ENCODE assay signal across 16 cellular contexts in genomic region chr3:195097331-195098255, GRCh38.
DNase-seq lines count a peak whose midpoint lies in the region; ATAC-seq and TF ChIP-seq lines count a peak whose summit lies in the region.
"Had no signal": no experiment of that assay in that cellular context is flagged by ENCODE, and none has a peak within 500 bp of the region (broad histone marks: within the 10 kb centered on the region; RNA-seq: fewer than 3 reads in every experiment).

No MANE protein-coding gene starts in this region.

- H3K36me3 Mint-ChIP-seq in glutamatergic neuron (ENCODE audit: unreplicated experiment): no peaks in the 10 kb centered on the region
- H3K36me3 Mint-ChIP-seq: CD4-positive, CD25-positive, alpha-beta regulatory T cell had no signal

- H4K12ac ChIP-seq in trophoblast cell (ENCODE audit: low read depth, low read length): no peak overlapping the region

- CTCF ChIA-PET in RWPE1 (lab: Yijun Ruan, JAX): interaction anchor here (1.1 kb wide), 1 partner anchor 153 kb away, joined by 3 read pairs; no protein-coding TSS in a partner anchor

- no peak overlapping the region for H3K14ac ChIP-seq in trophoblast cell (ENCODE audit: low read length)

- no peak overlapping the region for H3K9ac ChIP-seq in trophoblast cell (ENCODE audit: low read length)

- no peaks in the 10 kb centered on the region for H3K79me1 ChIP-seq in trophoblast cell (ENCODE audit: low read length)

- no peak overlapping the region for H3K27ac Mint-ChIP-seq in glutamatergic neuron (ENCODE audit: unreplicated experiment)
- H3K27ac Mint-ChIP-seq: activated CD4-positive, alpha-beta T cell treated with anti-CD3 and anti-CD28 coated beads, Interleukin-2, amount 10 ng/mL, durations not matched to agents 7 days and 5 days; T-cell had no signal

- peak overlapping the region; percentile 36 for H4K91ac ChIP-seq in trophoblast cell (ENCODE audit: low read depth, low read length)

- H3K4ac ChIP-seq in trophoblast cell (ENCODE audit: low read depth, low read length): no peak overlapping the region

- no peak overlapping the region for H3K4me3 Mint-ChIP-seq in glutamatergic neuron (ENCODE audit: unreplicated experiment)
- H3K4me3 Mint-ChIP-seq: activated CD4-positive, alpha-beta T cell treated with anti-CD3 and anti-CD28 coated beads, Interleukin-2, amount 10 ng/mL, durations not matched to agents 7 days and 5 days; CD4-positive, CD25-positive, alpha-beta regulatory T cell; T-cell had no signal

- peak overlapping the region; percentile 47 for H2BK12ac ChIP-seq in trophoblast cell (ENCODE audit: low read length)

- H3K27me3 ChIP-seq in trophoblast cell (ENCODE audit: insufficient read depth, low read length): no peaks in the 10 kb centered on the region

- no peaks in the 10 kb centered on the region for H3K36me3 ChIP-seq in trophoblast cell (ENCODE audit: control insufficient read depth in 1 of 2, insufficient read depth in 2 of 2, low read length in 2 of 2)

- peaks cover 0 to 13% of the 10 kb centered on the region in 2 experiments for H3K4me1 ChIP-seq in trophoblast cell (ENCODE audit: control insufficient read depth in 1 of 2, insufficient read depth in 2 of 2, low read length in 2 of 2)

- H3K4me1 Mint-ChIP-seq in glutamatergic neuron (ENCODE audit: low read depth, unreplicated experiment): peaks cover 52% of the 10 kb centered on the region

- no peak overlapping the region for H3K4me3 ChIP-seq in trophoblast cell (ENCODE audit: low read depth, low read length)

- no peak for ATAC-seq in GM21619 (IDR thresholded peaks at IDR 0.05; ENCODE audit: unreplicated experiment)
- ATAC-seq: HCT116, PC-3, T-cell had no signal

- no peak overlapping the region for H3K4me2 ChIP-seq in trophoblast cell (ENCODE audit: low read length)

- H3K9me3 ChIP-seq in trophoblast cell (ENCODE audit: insufficient read depth, low read depth, low read length): peaks cover 3% of the 10 kb centered on the region

- no peak overlapping the region for H2BK5ac ChIP-seq in trophoblast cell (ENCODE audit: low read depth, low read length, poor library complexity)

- peaks cover 12% of the 10 kb centered on the region for H3K9me3 Mint-ChIP-seq in glutamatergic neuron (ENCODE audit: unreplicated experiment)
- H3K9me3 Mint-ChIP-seq: activated CD4-positive, alpha-beta T cell treated with anti-CD3 and anti-CD28 coated beads, Interleukin-2, amount 10 ng/mL, durations not matched to agents 7 days and 5 days; T-cell had no signal

- peaks cover 7% of the 10 kb centered on the region for H3K27me3 Mint-ChIP-seq in glutamatergic neuron (ENCODE audit: unreplicated experiment)
- H3K27me3 Mint-ChIP-seq: activated CD4-positive, alpha-beta T cell treated with anti-CD3 and anti-CD28 coated beads, Interleukin-2, amount 10 ng/mL, durations not matched to agents 7 days and 5 days; CD4-positive, CD25-positive, alpha-beta regulatory T cell; T-cell had no signal

- H3K79me2 ChIP-seq in trophoblast cell (ENCODE audit: control insufficient read depth, insufficient read depth, low read length, poor library complexity): no peaks in the 10 kb centered on the region

- peak overlapping the region; percentile 20 for H3K18ac ChIP-seq in trophoblast cell (ENCODE audit: low read length)

- H3K27ac ChIP-seq in RWPE1: peak overlapping the region; percentile 83
- no peak overlapping the region for H3K27ac ChIP-seq in trophoblast cell (ENCODE audit: low read depth, low read length)

- H2AK5ac ChIP-seq in trophoblast cell (ENCODE audit: low read length): peak overlapping the region; percentile 36

- H2AFZ ChIP-seq in trophoblast cell (ENCODE audit: insufficient read depth, low read length, poor library complexity): no peak overlapping the region

- WGBS in trophoblast cell (ENCODE audit: extremely low coverage, insufficient coverage, insufficient read length): no CpG with 5 or more reads among the region's 22 CpGs

- no peak overlapping the region for H2BK120ac ChIP-seq in trophoblast cell (ENCODE audit: insufficient read depth, low read length, poor library complexity)

- H3K23ac ChIP-seq in trophoblast cell (ENCODE audit: low read length): no peak overlapping the region

- DNase-seq in GDM1 (lab: John Stamatoyannopoulos, UW) (peak; percentile 12), RWPE1 (ENCODE audit: low spot score) (peak; percentile 34), glutamatergic neuron (peak; percentile 10), trophoblast cell (no peak), NCI-H1417 (lab: John Stamatoyannopoulos, UW) (no peak), DMS 273 (lab: John Stamatoyannopoulos, UW; ENCODE audit: unreplicated experiment) (no peak), NCI-H1930 (lab: John Stamatoyannopoulos, UW) (no peak)
- DNase-seq: activated CD4-positive, alpha-beta T cell treated with anti-CD3 and anti-CD28 coated beads, Interleukin-2, amount 10 ng/mL, durations not matched to agents 7 days and 5 days; effector CD8-positive, alpha-beta T cell; islet precursor cell; NCI-H2227 treated with DMSO at 0.1 percent for 48 hours; PC-3; T-cell had no signal

- H4K8ac ChIP-seq in trophoblast cell (ENCODE audit: low read depth, low read length): peak overlapping the region; percentile 20

- TF ChIP-seq CTCF in RWPE1 (conservative IDR thresholded peaks at IDR 0.05; ENCODE audit: low read depth) (no peak), glutamatergic neuron (IDR thresholded peaks at IDR 0.05; ENCODE audit: partially characterized antibody, unreplicated experiment) (no peak)

- POLR2A ChIA-PET in RWPE1 (lab: Yijun Ruan, JAX; ENCODE audit: low non-redundant PET): no interaction called here

Comparison
In these comparisons a context has a peak if more than half of its experiments do, and no peak if none do; other contexts are left out.
1. DNase-seq: peak in GDM1 (single experiment), RWPE1 (single experiment) and glutamatergic neuron (single experiment); none in trophoblast cell (0 of 2), NCI-H1417 (0 of 3), DMS 273 (single experiment) and NCI-H1930 (0 of 2).